In the genomic region with DNA sequence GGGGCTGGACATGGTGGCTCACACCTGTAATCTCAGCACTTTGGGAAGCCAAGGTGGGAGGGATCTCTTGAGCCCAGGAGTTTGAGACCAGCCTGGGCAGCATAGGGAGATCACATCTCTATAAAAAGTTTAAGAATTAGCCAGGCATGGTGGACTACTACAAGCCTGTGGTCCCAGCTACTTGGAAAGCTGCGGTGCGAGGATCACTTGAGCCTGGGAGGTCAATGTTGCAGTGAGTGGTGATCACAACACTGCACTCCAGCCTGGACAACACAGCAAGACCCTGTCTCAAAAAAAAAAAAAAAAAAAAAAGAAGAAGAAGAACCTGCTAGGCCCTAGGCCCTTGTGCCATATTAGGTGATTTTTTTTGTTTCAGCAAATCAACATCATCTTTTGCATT, we compare ENCODE assay signal across 11 cellular contexts. TPM values are rescaled to one million over a fixed set of nuclear protein-coding genes. Genes with fewer than 3 reads are reported as not detected.
A peak's percentile ranks its signal among the peaks of the same experiment; 100 is the strongest.
DNase-seq lines count a peak whose midpoint lies in the region; ATAC-seq and TF ChIP-seq lines count a peak whose summit lies in the region.
"Had no signal": no experiment of that assay in that cellular context is flagged by ENCODE, and none has a peak within 500 bp of the region (broad histone marks: within the 10 kb centered on the region; RNA-seq: fewer than 3 reads in every experiment).

No MANE protein-coding gene starts in this region.

- H3K27ac ChIP-seq in epithelial cell of prostate (peak overlapping the region; percentile 54), stomach (peak overlapping the region in 4 of 5 donors; percentile 4 to 71 (median 44))
- H3K27ac ChIP-seq: ovary had no signal

- H3K9me2 ChIP-seq in Loucy (replicated peaks; ENCODE audit: low read depth, low read length) = no peaks in the 10 kb centered on the region

- no peak for TF ChIP-seq POLR2A in stomach (IDR thresholded peaks at IDR 0.05)

- H3F3A ChIP-seq in Loucy (ENCODE audit: low read depth) = no peaks in the 10 kb centered on the region

- no peak overlapping the region for H2AFZ ChIP-seq in Loucy (ENCODE audit: low read length)

- WGBS in stomach, 5 donors = 97 to 100% (median 98%) methylated on average over 2 of the region's 2 CpGs

- H3K4me3 ChIP-seq in Loucy (ENCODE audit: low read length, poor library complexity, severe bottlenecking) (no peak overlapping the region), stomach (no peak overlapping the region)
- H3K4me3 ChIP-seq: ovary had no signal

- no peaks in the 10 kb centered on the region for H4K20me1 ChIP-seq in Loucy (ENCODE audit: insufficient read depth, low read length, poor library complexity, severe bottlenecking)

- peak overlapping the region; percentile 10 for H3K4me2 ChIP-seq in Loucy (ENCODE audit: low read depth, low read length, poor library complexity, severe bottlenecking)

- H3K9ac ChIP-seq in Loucy (ENCODE audit: low read depth, low read length, poor library complexity, severe bottlenecking) = no peak overlapping the region

- no peak for TF ChIP-seq EP300 in stomach (IDR thresholded peaks at IDR 0.05)

- H3K27me3 ChIP-seq in Loucy (ENCODE audit: insufficient read depth, low read length, poor library complexity, severe bottlenecking) (no peaks in the 10 kb centered on the region), stomach (no peaks in the 10 kb centered on the region)
- H3K27me3 ChIP-seq: ovary had no signal

- no peaks in the 10 kb centered on the region for H3K9me3 ChIP-seq in Loucy (ENCODE audit: insufficient read depth, low read depth, low read length)
- H3K9me3 ChIP-seq in stomach = no peaks in the 10 kb centered on the region
- H3K9me3 ChIP-seq: ovary had no signal

- DNase-seq in epithelial cell of prostate (ENCODE audit: low read depth, low spot score) (no peak), stomach (no peak), GM10266 (ENCODE audit: extremely low spot score) (no peak)
- DNase-seq: C1 segment of cervical spinal cord, ovary, SW 1271 had no signal

- TF ChIP-seq CTCF in Loucy (conservative IDR thresholded peaks at IDR 0.05; ENCODE audit: low read length) (no peak), stomach (IDR thresholded peaks at IDR 0.05) (no peak), GM10266 (IDR thresholded peaks at IDR 0.05; ENCODE audit: control insufficient read depth, insufficient read depth, low read depth, missing control alignments) (no peak)

- intact Hi-C loops in stomach (cut with DNase I; ENCODE audit: low total_unique reads) = no loop called here

- no peaks in the 10 kb centered on the region for H3K79me2 ChIP-seq in Loucy (ENCODE audit: insufficient read depth, low read length)

- peaks cover 13% of the 10 kb centered on the region for H3K4me1 ChIP-seq in Loucy (ENCODE audit: insufficient read depth, low read length, poor library complexity, severe bottlenecking)
- H3K4me1 ChIP-seq in stomach = peaks cover 0 to 35% (median 20%) of the 10 kb centered on the region in 4 donors

- no peaks in the 10 kb centered on the region for H3K36me3 ChIP-seq in Loucy (ENCODE audit: insufficient read depth, low read length)
- peaks cover 0 to 8% (median 3%) of the 10 kb centered on the region in 4 donors for H3K36me3 ChIP-seq in stomach
- H3K36me3 ChIP-seq: ovary had no signal

- peak; percentile 10 for ATAC-seq in GM19043 (IDR thresholded peaks at IDR 0.05; ENCODE audit: low read depth, unreplicated experiment)
- no peak for ATAC-seq in GM21717 (IDR thresholded peaks at IDR 0.05; ENCODE audit: unreplicated experiment)
- ATAC-seq in GM18498 (IDR thresholded peaks at IDR 0.05; ENCODE audit: unreplicated experiment) = no peak
- no peak for ATAC-seq in HG02852 (IDR thresholded peaks at IDR 0.05; ENCODE audit: unreplicated experiment)

RNA-seq across cellular contexts. Expression of gene SRD5A3, which starts 12.2 kb away (rescaled TPM):
- 10 to 100 TPM in 1 of 5 donors, 1 to 10 TPM in 3, not detected in 1; 1.8 to 11.2 (median 9.3) TPM for total RNA-seq in stomach
- 10 to 100 TPM in 1 of 3 donors, 1 to 10 TPM in 2; 6.5 to 13.0 (median 8.1) TPM for polyA plus RNA-seq in stomach

RNA-seq across cellular contexts. Expression of gene TMEM165, which starts 37.5 kb away (rescaled TPM):
- 100 to 1,000 TPM in 4 of 5 donors, 10 to 100 TPM in 1; 21.6 to 365 (median 206) TPM for total RNA-seq in stomach
- 10 to 100 TPM; 23.2 to 48.0 (median 27.8) TPM for polyA plus RNA-seq in stomach
